23 cellular contexts compared by ENCODE assay signal in the genomic region with DNA sequence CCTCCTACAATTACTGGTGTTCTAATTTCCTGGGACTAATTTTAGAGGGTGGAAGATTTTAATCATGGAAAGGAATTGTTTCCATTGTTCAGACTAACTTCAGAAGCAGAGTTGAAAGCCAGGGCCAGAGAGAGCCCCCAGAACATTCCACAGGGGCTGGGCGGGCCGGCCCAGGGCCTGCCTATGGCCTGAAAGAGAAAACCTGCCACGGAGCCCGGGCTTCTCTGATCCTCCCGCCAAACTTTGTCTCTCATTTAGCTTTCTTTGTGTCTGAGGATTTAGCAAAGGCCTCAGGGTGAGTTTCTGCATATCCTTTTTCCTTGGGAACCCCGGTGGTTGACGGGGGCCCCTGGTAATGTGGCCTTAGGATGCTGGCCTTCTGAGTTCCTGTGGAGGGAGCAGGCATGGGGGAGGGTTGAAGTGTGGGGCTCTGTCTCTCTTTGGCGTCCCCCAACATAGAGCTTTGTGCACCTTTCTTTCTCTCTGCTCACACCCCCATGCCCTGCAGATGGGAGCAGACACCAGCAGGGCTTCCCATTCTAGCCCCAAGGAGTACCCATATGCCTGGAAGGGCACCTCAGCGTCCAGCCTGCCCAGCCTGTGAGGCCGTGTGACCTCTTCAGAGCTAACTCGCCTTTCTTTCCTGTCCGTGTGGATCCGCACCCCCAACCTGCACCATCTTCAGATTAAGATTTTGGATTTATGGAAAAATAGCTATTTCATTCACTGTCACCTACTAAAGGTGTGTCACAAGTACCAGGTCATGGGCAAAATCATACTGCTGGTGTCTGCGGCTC.
"Had no signal": no experiment of that assay in that cellular context is flagged by ENCODE, and none has a peak within 500 bp of the region (broad histone marks: within the 10 kb centered on the region; RNA-seq: fewer than 3 reads in every experiment).

No MANE protein-coding gene starts in this region.

- H3K36me3 ChIP-seq: cardiac muscle cell, pancreas, stomach, suprapubic skin, tibial nerve had no signal

- H3K27me3 ChIP-seq: body of pancreas, cardiac muscle cell, foreskin keratinocyte, pancreas, stomach, suprapubic skin, tibial nerve had no signal

- H3K27ac ChIP-seq: body of pancreas, cardiac muscle cell, foreskin keratinocyte, pancreas, stomach, suprapubic skin, tibial nerve, VCaP had no signal

- H3K4me3 ChIP-seq: body of pancreas, cardiac muscle cell, lung, pancreas, stomach, suprapubic skin, tibial nerve had no signal

- H3K4me1 ChIP-seq: body of pancreas, foreskin keratinocyte, pancreas, stomach, suprapubic skin, tibial nerve had no signal

- ATAC-seq: activated CD8-positive, alpha-beta memory T cell treated with anti-CD3 and anti-CD28 coated beads, Interleukin-2, amount 10 ng/mL, durations not matched to agents 7 days and 5 days; activated CD8-positive, alpha-beta T cell treated with anti-CD3 and anti-CD28 coated beads for 36 hours; body of pancreas; foreskin keratinocyte; natural killer cell; pancreas; sciatic nerve; stimulated activated effector memory CD8-positive, alpha-beta T cell treated with anti-CD3 and anti-CD28 coated beads, Interleukin-12 subunit alpha, Interleukin-12 subunit beta, amount 100 ng/mL, for 72 hours had no signal

- DNase-seq: activated CD4-positive, alpha-beta T cell treated with anti-CD3 and anti-CD28 coated beads, Interleukin-2, amount 10 ng/mL, durations not matched to agents 7 days and 5 days; activated CD4-positive, CD25-positive, alpha-beta regulatory T cell treated with anti-CD3 and anti-CD28 coated beads, Interleukin-2, amount 50 U/mL, for 72 hours; activated CD8-positive, alpha-beta memory T cell treated with anti-CD3 and anti-CD28 coated beads, Interleukin-2, amount 10 ng/mL, durations not matched to agents 7 days and 5 days; activated CD8-positive, alpha-beta T cell treated with anti-CD3 and anti-CD28 coated beads for 36 hours; activated gamma-delta T cell; anterior cingulate cortex; body of pancreas; effector CD4-positive, alpha-beta T cell; foreskin keratinocyte; hypothalamus; kidney; natural killer cell; pancreas; small intestine; stimulated activated CD4-positive, alpha-beta T cell treated with anti-CD3 and anti-CD28 coated beads, Interleukin-2, amount 100 ng/mL, for 24 hours; stomach had no signal

- H3K9me3 ChIP-seq: body of pancreas, pancreas, stomach, suprapubic skin, tibial nerve had no signal
